In genomic region chr2:159807183-159808037, GRCh38 we compare ENCODE assay signal across 8 cellular contexts. TPM values are rescaled to one million over a fixed set of nuclear protein-coding genes. Genes with fewer than 3 reads are reported as not detected.
DNase-seq lines count a peak whose midpoint lies in the region; ATAC-seq, FAIRE-seq and TF ChIP-seq lines count a peak whose summit lies in the region.

No MANE protein-coding gene starts in this region.

- no peak for TF ChIP-seq EP300 in transverse colon (IDR thresholded peaks at IDR 0.05; ENCODE audit: low read depth)

- H3K4me1 ChIP-seq in body of pancreas (peaks cover 11% of the 10 kb centered on the region), transverse colon (no peaks in the 10 kb centered on the region)

- H3K27ac ChIP-seq in C4-2B (no peak overlapping the region), body of pancreas (no peak overlapping the region), transverse colon (no peak overlapping the region)

- TF ChIP-seq POLR2A in GM12891 (IDR thresholded peaks at IDR 0.05; ENCODE audit: low read depth, low read length), result no peak
- no peak for TF ChIP-seq POLR2A in body of pancreas (IDR thresholded peaks at IDR 0.05)
- no peak for TF ChIP-seq POLR2A in transverse colon (IDR thresholded peaks at IDR 0.05)

- WGBS in body of pancreas, 2 donors, result 65 to 67% methylated on average over 4 of the region's 4 CpGs
- 75 to 78% methylated on average over 4 of the region's 4 CpGs for WGBS in transverse colon (ENCODE audit: low coverage in 1 of 2), 2 donors

- intact Hi-C loops in body of pancreas (cut with DNase I) (no loop called here), transverse colon (cut with DNase I; ENCODE audit: low total_unique reads) (no loop called here)

- H3K36me3 ChIP-seq in body of pancreas (replicated peaks in 1 of 2; ENCODE audit: insufficient read depth in 1 of 2, low read depth in 2 of 2) (no peaks in the 10 kb centered on the region), transverse colon (no peaks in the 10 kb centered on the region)

- peak; percentile 87 for FAIRE-seq in GM12891 (lab: Jason Lieb, UNC)

- no peaks in the 10 kb centered on the region for H3K9me3 ChIP-seq in body of pancreas
- no peaks in the 10 kb centered on the region for H3K9me3 ChIP-seq in transverse colon

- in situ Hi-C loops in transverse colon (cut with MboI; ENCODE audit: low pct_ligation_motif_present in 1 of 4, low pct_unique_long_range_greater_than_20kb in 1 of 4, low sequenced_read_pairs in 3 of 4), result no loop called here

- no peak overlapping the region for H3K4me3 ChIP-seq in body of pancreas
- H3K4me3 ChIP-seq in transverse colon, result no peak overlapping the region

- DNase-seq in GM12891 (ENCODE audit: insufficient read length, low spot score), result no peak
- DNase-seq in NCI-H2227 (lab: John Stamatoyannopoulos, UW; ENCODE audit: unreplicated experiment), result peak; percentile 67
- peak; percentile 30 to 59 (median 46) for DNase-seq in body of pancreas
- peak; percentile 65 for DNase-seq in islet precursor cell
- DNase-seq in transverse colon, result peak; percentile 26
- DNase-seq in activated CD8-positive, alpha-beta memory T cell treated with anti-CD3 and anti-CD28 coated beads, Interleukin-2, amount 50 U/mL, for 4 hours, result no peak

- TF ChIP-seq CTCF in C4-2B (conservative IDR thresholded peaks at IDR 0.05) (peak; percentile 80), body of pancreas (IDR thresholded peaks at IDR 0.05) (peak; percentile 33 to 84 (median 76)), transverse colon (IDR thresholded peaks at IDR 0.05) (peak; percentile 68 to 82 (median 74))

- ATAC-seq in body of pancreas, result no peak
- ATAC-seq in GM18907 (IDR thresholded peaks at IDR 0.05; ENCODE audit: unreplicated experiment), result no peak

- H3K27me3 ChIP-seq in body of pancreas (no peaks in the 10 kb centered on the region), transverse colon (no peaks in the 10 kb centered on the region)

TF ChIP-seq in GM12891, 5 proteins besides CTCF, POLR2A, EP300 and RAD21:
- TF ChIP-seq POU2F2 (IDR thresholded peaks at IDR 0.05; ENCODE audit: low read depth, low read length), result no peak
- no peak for TF ChIP-seq POLR2AphosphoS5 (IDR thresholded peaks at IDR 0.05; ENCODE audit: low read depth, low read length)
- no peak for TF ChIP-seq SPI1 (IDR thresholded peaks at IDR 0.05; ENCODE audit: low read depth, low read length)
- no peak for TF ChIP-seq PAX5 (IDR thresholded peaks at IDR 0.05; ENCODE audit: insufficient read depth, low read length, severe bottlenecking)
- no peak for TF ChIP-seq TAF1 (IDR thresholded peaks at IDR 0.05; ENCODE audit: low read depth, low read length)
TF ChIP-seq in GM12891: peak in this region for 0.

RNA-seq across cellular contexts. Expression of gene CD302, which starts 9.4 kb away (rescaled TPM):
- polyA plus RNA-seq in GM12891 (2012; ENCODE audit: low read depth, missing spikeins), result 1.7 TPM
- total RNA-seq in body of pancreas (10 to 100 TPM; 30.0 to 31.1 TPM), transverse colon (10 to 100 TPM; 12.7 to 35.9 (median 19.1) TPM)

Comparison
In these comparisons a context has a peak if more than half of its experiments do, and no peak if none do; other contexts are left out.
1. DNase-seq: peak in NCI-H2227 (single experiment), body of pancreas (4 of 4), islet precursor cell (single experiment) and transverse colon (single experiment); none in GM12891 (single experiment) and activated CD8-positive, alpha-beta memory T cell treated with anti-CD3 and anti-CD28 coated beads, Interleukin-2, amount 50 U/mL, for 4 hours (single experiment).
2. Peak in every context shown above with its lines, with median percentiles within 50 percentile points of each other: CTCF ChIP-seq.